ENCODE assay signal across 11 cellular contexts in the genomic region with DNA sequence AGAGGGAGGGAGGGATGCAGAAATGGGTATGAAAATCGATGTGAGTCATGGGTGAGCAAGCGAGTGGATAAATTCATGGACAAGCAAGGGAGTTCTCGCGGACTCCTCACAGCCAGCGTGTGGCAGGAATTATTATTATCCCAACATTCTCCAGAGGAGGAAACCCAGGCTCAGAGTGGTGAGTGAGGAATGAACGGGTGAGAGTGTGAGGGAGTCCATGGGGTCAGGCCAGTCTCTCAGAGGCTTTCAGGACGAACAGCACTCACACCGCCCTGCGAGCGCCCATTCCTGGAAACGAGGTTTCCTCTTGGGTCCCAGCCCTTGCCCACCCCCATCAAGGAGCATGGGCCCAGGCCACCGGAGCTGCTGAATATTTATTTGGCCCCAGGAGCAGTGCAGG. TPM values are rescaled to one million over a fixed set of nuclear protein-coding genes. Genes with fewer than 3 reads are reported as not detected.
DNase-seq lines count a peak whose midpoint lies in the region; ATAC-seq and TF ChIP-seq lines count a peak whose summit lies in the region.
"Had no signal": no experiment of that assay in that cellular context is flagged by ENCODE, and none has a peak within 500 bp of the region (broad histone marks: within the 10 kb centered on the region; RNA-seq: fewer than 3 reads in every experiment).

No MANE protein-coding gene starts in this region.

- H2AK5ac ChIP-seq in mesenchymal stem cell (ENCODE audit: low read length, severe bottlenecking), result no peak overlapping the region

- H3K23ac ChIP-seq in mesenchymal stem cell (ENCODE audit: low read length in 2 of 2), result peak overlapping the region in 1 of 2 experiments; percentile 64

- H3K27me3 ChIP-seq in BJ (ENCODE audit: control insufficient read depth, insufficient read depth, low read length), result peaks cover 2% of the 10 kb centered on the region; the same call in 1 of the 2 replicates
- no peaks in the 10 kb centered on the region for H3K27me3 ChIP-seq in brain microvascular endothelial cell (replicated peaks)
- peaks cover 24 to 76% of the 10 kb centered on the region in 2 experiments for H3K27me3 ChIP-seq in mesenchymal stem cell (ENCODE audit: control insufficient read depth in 1 of 2, insufficient read depth in 1 of 2, low read length in 2 of 2)
- H3K27me3 ChIP-seq: testis had no signal

- H3K4me3 ChIP-seq in BJ (ENCODE audit: low read depth, low read length) (peak overlapping the region; percentile 66), brain microvascular endothelial cell (ENCODE audit: low read depth, low read length) (peak overlapping the region; percentile 50), mesenchymal stem cell (ENCODE audit: insufficient read depth in 1 of 2, low read depth in 1 of 2, low read length in 2 of 2) (peak overlapping the region in 1 of 2 experiments; percentile 91)

- H3K79me1 ChIP-seq in mesenchymal stem cell (replicated peaks; ENCODE audit: low read length, poor library complexity, severe bottlenecking), result no peaks in the 10 kb centered on the region

- peak overlapping the region; percentile 49 for H4K8ac ChIP-seq in mesenchymal stem cell (ENCODE audit: low read length)

- in situ Hi-C loops in brain microvascular endothelial cell (cut with HindIII; ENCODE audit: low pct_ligation_motif_present, low sequenced_read_pairs), result loop anchor here (10.0 kb wide), 1 partner anchor 58 kb away; a partner anchor contains a TSS

- peaks cover 12% of the 10 kb centered on the region for H3K4me1 ChIP-seq in mesenchymal stem cell (ENCODE audit: control insufficient read depth, insufficient read depth, low read depth, low read length)

- CTCF ChIA-PET in BJ (lab: Yijun Ruan, JAX), result interaction anchor here (1.0 to 2.2 kb wide), 3 partner anchors 12 to 295 kb away, joined by 4 to 10 read pairs (median 10); no protein-coding TSS in a partner anchor

- WGBS in mesenchymal stem cell, result 16% methylated on average over 8 of the region's 12 CpGs

- no peak overlapping the region for H3K4ac ChIP-seq in mesenchymal stem cell (ENCODE audit: low read depth in 1 of 2, low read length in 2 of 2)

- H3K36me3 ChIP-seq in BJ (ENCODE audit: control insufficient read depth, insufficient read depth, low read length) (no peaks in the 10 kb centered on the region), brain microvascular endothelial cell (replicated peaks) (no peaks in the 10 kb centered on the region), mesenchymal stem cell (ENCODE audit: control insufficient read depth in 1 of 2, insufficient read depth in 2 of 2, low read depth in 1 of 2, low read length in 2 of 2) (peaks cover 0 to 10% of the 10 kb centered on the region in 2 experiments)

- no peak overlapping the region for H4K91ac ChIP-seq in mesenchymal stem cell (ENCODE audit: low read length)

- no peak overlapping the region for H2BK15ac ChIP-seq in mesenchymal stem cell (ENCODE audit: low read depth, poor library complexity, severe bottlenecking)

- no peak overlapping the region for H3K18ac ChIP-seq in mesenchymal stem cell (ENCODE audit: low read depth in 1 of 2, low read length in 2 of 2)

- no peak overlapping the region for H2AFZ ChIP-seq in mesenchymal stem cell (ENCODE audit: low read depth, low read length)

- ATAC-seq in GM21619 (IDR thresholded peaks at IDR 0.05; ENCODE audit: unreplicated experiment), result no peak

- no peak overlapping the region for H2BK5ac ChIP-seq in mesenchymal stem cell (ENCODE audit: low read depth, low read length, poor library complexity, severe bottlenecking)

- no peak overlapping the region for H3K27ac ChIP-seq in brain microvascular endothelial cell
- no peak overlapping the region for H3K27ac ChIP-seq in mesenchymal stem cell (ENCODE audit: low read length, poor library complexity, severe bottlenecking)
- H3K27ac ChIP-seq: testis had no signal

- H2BK12ac ChIP-seq in mesenchymal stem cell (ENCODE audit: low read length in 2 of 2), result no peak overlapping the region

- no peak overlapping the region for H3K14ac ChIP-seq in mesenchymal stem cell (ENCODE audit: low read length in 2 of 2)

- H3K4me2 ChIP-seq in mesenchymal stem cell (ENCODE audit: low read length, poor library complexity, severe bottlenecking), result peak overlapping the region; percentile 68

- POLR2A ChIA-PET in BJ (lab: Charles Lee), result no interaction called here

- DNase-seq in BJ (ENCODE audit: low read depth) (no peak), HT1080 (ENCODE audit: low read depth) (peak; percentile 57), brain microvascular endothelial cell (peak; percentile 62), mesenchymal stem cell (peak; percentile 65), mucosa of gallbladder (ENCODE audit: low spot score) (no peak), HuH-7 (ENCODE audit: low spot score) (no peak), NAMALWA (ENCODE audit: low spot score) (no peak)
- DNase-seq: NCI-H146, testis had no signal

- TF ChIP-seq CTCF in BJ (IDR thresholded peaks at IDR 0.05; ENCODE audit: insufficient read depth, low read depth, low read length), result no peak
- peak; percentile 34 for TF ChIP-seq CTCF in brain microvascular endothelial cell (IDR thresholded peaks at IDR 0.05; ENCODE audit: low read depth, low read length, missing control alignments)

- H2BK120ac ChIP-seq in mesenchymal stem cell (ENCODE audit: low read depth, low read length), result no peak overlapping the region

- H3K9ac ChIP-seq in mesenchymal stem cell (ENCODE audit: low read length), result peak overlapping the region; percentile 89

- no peaks in the 10 kb centered on the region for H3K9me3 ChIP-seq in mesenchymal stem cell (ENCODE audit: control insufficient read depth, low read length)
- H3K9me3 ChIP-seq: testis had no signal

RNA-seq across cellular contexts. Expression of a gene that starts 6.3 kb away (rescaled TPM):
- polyA plus RNA-seq in BJ (2011; rRNA removed), result 0.39 and 0.51 TPM in 2 replicates
- 0.26 TPM in 1 of 2 replicates, not detected in the other for polyA minus RNA-seq in BJ (2011; rRNA and poly(A)+ RNA removed)
- total RNA-seq in HT1080 (2014; rRNA removed; shearing (Covaris generic)), result 2.0 and 2.2 TPM in 2 replicates
- 1.2 and 1.8 TPM in 2 replicates for polyA plus RNA-seq in HT1080 (2015; cell fraction: cytosol; rRNA removed)
- 0.62 and 2.6 TPM in 2 replicates for polyA plus RNA-seq in HT1080 (2015; cell fraction: nucleus; rRNA removed)
- polyA plus RNA-seq in mesenchymal stem cell (2013, experiment 1 of 2), result 0.37 TPM
- polyA plus RNA-seq in mesenchymal stem cell (2013, experiment 2 of 2), result 0.45 TPM
- total RNA-seq in mucosa of gallbladder, result 7.3 TPM

RNA-seq across cellular contexts. Expression of a gene that starts 7.3 kb away (rescaled TPM):
- polyA plus RNA-seq in BJ (2011; rRNA removed), result 0.26 and 0.47 TPM in 2 replicates
- 0.26 TPM in 1 of 2 replicates, not detected in the other for polyA minus RNA-seq in BJ (2011; rRNA and poly(A)+ RNA removed)
- not detected in 2 replicates for total RNA-seq in HT1080 (2014; rRNA removed; shearing (Covaris generic))
- polyA plus RNA-seq in HT1080 (2015; cell fraction: cytosol; rRNA removed), result not detected in 2 replicates
- polyA plus RNA-seq in HT1080 (2015; cell fraction: nucleus; rRNA removed), result 0.31 TPM in 1 of 2 replicates, not detected in the other
- 0.28 TPM for polyA plus RNA-seq in mesenchymal stem cell (2013, experiment 1 of 2)
- polyA plus RNA-seq in mesenchymal stem cell (2013, experiment 2 of 2), result 0.38 TPM
- not detected for total RNA-seq in mucosa of gallbladder
- total RNA-seq: pulmonary artery endothelial cell had no signal

RNA-seq across cellular contexts. Expression of a gene that starts 15.2 kb away (rescaled TPM):
- polyA plus RNA-seq in BJ (2011; rRNA removed), result 0.12 TPM in 1 of 2 replicates, not detected in the other
- polyA minus RNA-seq in BJ (2011; rRNA and poly(A)+ RNA removed), result not detected in 2 replicates
- not detected in 2 replicates for total RNA-seq in HT1080 (2014; rRNA removed; shearing (Covaris generic))
- polyA plus RNA-seq in HT1080 (2015; cell fraction: cytosol; rRNA removed), result not detected in 2 replicates
- 0.39 TPM in 1 of 2 replicates, not detected in the other for polyA plus RNA-seq in HT1080 (2015; cell fraction: nucleus; rRNA removed)
- 0.18 TPM for polyA plus RNA-seq in mesenchymal stem cell (2013, experiment 1 of 2)
- polyA plus RNA-seq in mesenchymal stem cell (2013, experiment 2 of 2), result 0.18 TPM
- total RNA-seq in mucosa of gallbladder, result not detected
- total RNA-seq: pulmonary artery endothelial cell had no signal

RNA-seq across cellular contexts. Expression of a gene that starts 23.7 kb away (rescaled TPM):
- polyA plus RNA-seq in BJ (2011; rRNA removed), result 10.4 and 10.5 TPM in 2 replicates
- 0.93 and 1.1 TPM in 2 replicates for polyA minus RNA-seq in BJ (2011; rRNA and poly(A)+ RNA removed)
- 28.7 and 33.4 TPM in 2 replicates for total RNA-seq in HT1080 (2014; rRNA removed; shearing (Covaris generic))
- polyA plus RNA-seq in HT1080 (2015; cell fraction: cytosol; rRNA removed), result 26.8 and 30.7 TPM in 2 replicates
- polyA plus RNA-seq in HT1080 (2015; cell fraction: nucleus; rRNA removed), result 5.2 and 10.6 TPM in 2 replicates
- polyA plus RNA-seq in mesenchymal stem cell (2013, experiment 1 of 2), result 1.2 TPM
- 0.99 TPM for polyA plus RNA-seq in mesenchymal stem cell (2013, experiment 2 of 2)
- total RNA-seq in mucosa of gallbladder, result 0.72 TPM

RNA-seq across cellular contexts. Expression of a gene that starts 36.6 kb away (rescaled TPM):
- 2.2 and 4.3 TPM in 2 replicates for polyA plus RNA-seq in BJ (2011; rRNA removed)
- polyA minus RNA-seq in BJ (2011; rRNA and poly(A)+ RNA removed), result 3.9 and 6.0 TPM in 2 replicates
- 0.39 TPM in 1 of 2 replicates, not detected in the other for total RNA-seq in HT1080 (2014; rRNA removed; shearing (Covaris generic))
- polyA plus RNA-seq in HT1080 (2015; cell fraction: cytosol; rRNA removed), result 0.51 and 1.7 TPM in 2 replicates
- 1.8 and 1.9 TPM in 2 replicates for polyA plus RNA-seq in HT1080 (2015; cell fraction: nucleus; rRNA removed)
- polyA plus RNA-seq in mesenchymal stem cell (2013, experiment 1 of 2), result 1.1 TPM
- 1.0 TPM for polyA plus RNA-seq in mesenchymal stem cell (2013, experiment 2 of 2)
- 175 TPM for total RNA-seq in mucosa of gallbladder

Comparison
In these comparisons a context has a peak if more than half of its experiments do, and no peak if none do; other contexts are left out.
1. DNase-seq: peak in HT1080 (single experiment), brain microvascular endothelial cell (single experiment) and mesenchymal stem cell (single experiment); none in BJ (single experiment), mucosa of gallbladder (single experiment), HuH-7 (single experiment) and NAMALWA (single experiment).